ENCODE assay signal across 1 cellular context in the genomic region with DNA sequence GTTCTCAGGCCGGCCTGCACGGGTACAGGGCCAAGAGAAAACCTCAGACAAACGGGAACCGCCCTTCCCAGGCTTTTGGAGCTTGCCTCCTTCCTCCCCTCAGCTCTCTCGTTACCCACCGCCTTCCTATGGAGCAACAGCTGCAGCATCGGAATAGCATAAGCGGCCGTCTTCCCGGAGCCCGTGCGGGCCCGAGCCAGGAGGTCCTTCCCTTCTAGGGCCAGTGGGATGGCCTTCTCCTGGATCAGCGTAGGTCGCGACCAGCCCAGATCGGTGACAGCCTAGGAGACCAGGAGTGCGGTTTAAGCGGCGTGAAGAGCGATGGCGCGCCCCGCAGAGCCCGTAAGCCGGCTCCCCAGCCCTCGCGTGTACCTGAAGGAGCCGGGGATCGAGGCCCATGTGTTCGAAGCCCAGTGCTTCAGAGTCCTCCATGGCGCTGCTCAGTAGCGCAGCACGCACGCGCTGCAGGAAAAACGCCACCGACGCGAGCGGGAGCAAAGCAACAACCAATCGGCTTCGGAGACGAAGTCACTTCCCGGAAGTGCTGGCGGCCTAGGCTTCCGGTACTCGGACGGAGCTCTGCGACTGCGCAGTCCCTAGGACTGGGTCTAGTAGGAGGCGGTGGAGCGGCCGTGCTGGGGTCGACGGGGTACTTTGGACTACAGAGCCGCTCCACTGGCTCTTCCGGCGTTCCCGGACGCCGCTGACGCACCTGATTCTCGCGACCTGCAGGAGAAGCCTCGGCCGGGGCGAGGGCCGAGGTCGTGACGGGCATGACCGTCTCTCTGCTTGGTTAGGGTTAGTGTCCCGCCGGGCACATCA.
TF ChIP-seq lines count a peak whose summit lies in the region.

A gene with protein sequence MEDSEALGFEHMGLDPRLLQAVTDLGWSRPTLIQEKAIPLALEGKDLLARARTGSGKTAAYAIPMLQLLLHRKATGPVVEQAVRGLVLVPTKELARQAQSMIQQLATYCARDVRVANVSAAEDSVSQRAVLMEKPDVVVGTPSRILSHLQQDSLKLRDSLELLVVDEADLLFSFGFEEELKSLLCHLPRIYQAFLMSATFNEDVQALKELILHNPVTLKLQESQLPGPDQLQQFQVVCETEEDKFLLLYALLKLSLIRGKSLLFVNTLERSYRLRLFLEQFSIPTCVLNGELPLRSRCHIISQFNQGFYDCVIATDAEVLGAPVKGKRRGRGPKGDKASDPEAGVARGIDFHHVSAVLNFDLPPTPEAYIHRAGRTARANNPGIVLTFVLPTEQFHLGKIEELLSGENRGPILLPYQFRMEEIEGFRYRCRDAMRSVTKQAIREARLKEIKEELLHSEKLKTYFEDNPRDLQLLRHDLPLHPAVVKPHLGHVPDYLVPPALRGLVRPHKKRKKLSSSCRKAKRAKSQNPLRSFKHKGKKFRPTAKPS (minus strand): TSS at position 445 of the 822 bp plus-strand sequence. CDS start 13 bp downstream, at position 432.

TF ChIP-seq in K562, 482 proteins besides CTCF, POLR2A, EP300 and RAD21 (continued from another document and continues in another):
- TF ChIP-seq, protein P1, sequence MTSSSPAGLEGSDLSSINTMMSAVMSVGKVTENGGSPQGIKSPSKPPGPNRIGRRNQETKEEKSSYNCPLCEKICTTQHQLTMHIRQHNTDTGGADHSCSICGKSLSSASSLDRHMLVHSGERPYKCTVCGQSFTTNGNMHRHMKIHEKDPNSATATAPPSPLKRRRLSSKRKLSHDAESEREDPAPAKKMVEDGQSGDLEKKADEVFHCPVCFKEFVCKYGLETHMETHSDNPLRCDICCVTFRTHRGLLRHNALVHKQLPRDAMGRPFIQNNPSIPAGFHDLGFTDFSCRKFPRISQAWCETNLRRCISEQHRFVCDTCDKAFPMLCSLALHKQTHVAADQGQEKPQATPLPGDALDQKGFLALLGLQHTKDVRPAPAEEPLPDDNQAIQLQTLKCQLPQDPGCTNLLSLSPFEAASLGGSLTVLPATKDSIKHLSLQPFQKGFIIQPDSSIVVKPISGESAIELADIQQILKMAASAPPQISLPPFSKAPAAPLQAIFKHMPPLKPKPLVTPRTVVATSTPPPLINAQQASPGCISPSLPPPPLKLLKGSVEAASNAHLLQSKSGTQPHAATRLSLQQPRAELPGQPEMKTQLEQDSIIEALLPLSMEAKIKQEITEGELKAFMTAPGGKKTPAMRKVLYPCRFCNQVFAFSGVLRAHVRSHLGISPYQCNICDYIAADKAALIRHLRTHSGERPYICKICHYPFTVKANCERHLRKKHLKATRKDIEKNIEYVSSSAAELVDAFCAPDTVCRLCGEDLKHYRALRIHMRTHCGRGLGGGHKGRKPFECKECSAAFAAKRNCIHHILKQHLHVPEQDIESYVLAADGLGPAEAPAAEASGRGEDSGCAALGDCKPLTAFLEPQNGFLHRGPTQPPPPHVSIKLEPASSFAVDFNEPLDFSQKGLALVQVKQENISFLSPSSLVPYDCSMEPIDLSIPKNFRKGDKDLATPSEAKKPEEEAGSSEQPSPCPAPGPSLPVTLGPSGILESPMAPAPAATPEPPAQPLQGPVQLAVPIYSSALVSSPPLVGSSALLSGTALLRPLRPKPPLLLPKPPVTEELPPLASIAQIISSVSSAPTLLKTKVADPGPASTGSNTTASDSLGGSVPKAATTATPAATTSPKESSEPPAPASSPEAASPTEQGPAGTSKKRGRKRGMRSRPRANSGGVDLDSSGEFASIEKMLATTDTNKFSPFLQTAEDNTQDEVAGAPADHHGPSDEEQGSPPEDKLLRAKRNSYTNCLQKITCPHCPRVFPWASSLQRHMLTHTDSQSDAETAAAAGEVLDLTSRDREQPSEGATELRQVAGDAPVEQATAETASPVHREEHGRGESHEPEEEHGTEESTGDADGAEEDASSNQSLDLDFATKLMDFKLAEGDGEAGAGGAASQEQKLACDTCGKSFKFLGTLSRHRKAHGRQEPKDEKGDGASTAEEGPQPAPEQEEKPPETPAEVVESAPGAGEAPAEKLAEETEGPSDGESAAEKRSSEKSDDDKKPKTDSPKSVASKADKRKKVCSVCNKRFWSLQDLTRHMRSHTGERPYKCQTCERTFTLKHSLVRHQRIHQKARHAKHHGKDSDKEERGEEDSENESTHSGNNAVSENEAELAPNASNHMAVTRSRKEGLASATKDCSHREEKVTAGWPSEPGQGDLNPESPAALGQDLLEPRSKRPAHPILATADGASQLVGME (CRISPR knock-in tag; IDR thresholded peaks at IDR 0.05): 0 out of 2 replicates have a peak, but pooled peaks have one; percentile 13
- TF ChIP-seq, protein P2, sequence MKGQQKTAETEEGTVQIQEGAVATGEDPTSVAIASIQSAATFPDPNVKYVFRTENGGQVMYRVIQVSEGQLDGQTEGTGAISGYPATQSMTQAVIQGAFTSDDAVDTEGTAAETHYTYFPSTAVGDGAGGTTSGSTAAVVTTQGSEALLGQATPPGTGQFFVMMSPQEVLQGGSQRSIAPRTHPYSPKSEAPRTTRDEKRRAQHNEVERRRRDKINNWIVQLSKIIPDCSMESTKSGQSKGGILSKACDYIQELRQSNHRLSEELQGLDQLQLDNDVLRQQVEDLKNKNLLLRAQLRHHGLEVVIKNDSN (CRISPR knock-in tag; IDR thresholded peaks at IDR 0.05): peak; percentile 46; the same call in 1 of the 2 replicates
- TF ChIP-seq, protein P3, sequence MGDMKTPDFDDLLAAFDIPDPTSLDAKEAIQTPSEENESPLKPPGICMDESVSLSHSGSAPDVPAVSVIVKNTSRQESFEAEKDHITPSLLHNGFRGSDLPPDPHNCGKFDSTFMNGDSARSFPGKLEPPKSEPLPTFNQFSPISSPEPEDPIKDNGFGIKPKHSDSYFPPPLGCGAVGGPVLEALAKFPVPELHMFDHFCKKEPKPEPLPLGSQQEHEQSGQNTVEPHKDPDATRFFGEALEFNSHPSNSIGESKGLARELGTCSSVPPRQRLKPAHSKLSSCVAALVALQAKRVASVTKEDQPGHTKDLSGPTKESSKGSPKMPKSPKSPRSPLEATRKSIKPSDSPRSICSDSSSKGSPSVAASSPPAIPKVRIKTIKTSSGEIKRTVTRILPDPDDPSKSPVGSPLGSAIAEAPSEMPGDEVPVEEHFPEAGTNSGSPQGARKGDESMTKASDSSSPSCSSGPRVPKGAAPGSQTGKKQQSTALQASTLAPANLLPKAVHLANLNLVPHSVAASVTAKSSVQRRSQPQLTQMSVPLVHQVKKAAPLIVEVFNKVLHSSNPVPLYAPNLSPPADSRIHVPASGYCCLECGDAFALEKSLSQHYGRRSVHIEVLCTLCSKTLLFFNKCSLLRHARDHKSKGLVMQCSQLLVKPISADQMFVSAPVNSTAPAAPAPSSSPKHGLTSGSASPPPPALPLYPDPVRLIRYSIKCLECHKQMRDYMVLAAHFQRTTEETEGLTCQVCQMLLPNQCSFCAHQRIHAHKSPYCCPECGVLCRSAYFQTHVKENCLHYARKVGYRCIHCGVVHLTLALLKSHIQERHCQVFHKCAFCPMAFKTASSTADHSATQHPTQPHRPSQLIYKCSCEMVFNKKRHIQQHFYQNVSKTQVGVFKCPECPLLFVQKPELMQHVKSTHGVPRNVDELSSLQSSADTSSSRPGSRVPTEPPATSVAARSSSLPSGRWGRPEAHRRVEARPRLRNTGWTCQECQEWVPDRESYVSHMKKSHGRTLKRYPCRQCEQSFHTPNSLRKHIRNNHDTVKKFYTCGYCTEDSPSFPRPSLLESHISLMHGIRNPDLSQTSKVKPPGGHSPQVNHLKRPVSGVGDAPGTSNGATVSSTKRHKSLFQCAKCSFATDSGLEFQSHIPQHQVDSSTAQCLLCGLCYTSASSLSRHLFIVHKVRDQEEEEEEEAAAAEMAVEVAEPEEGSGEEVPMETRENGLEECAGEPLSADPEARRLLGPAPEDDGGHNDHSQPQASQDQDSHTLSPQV (IDR thresholded peaks at IDR 0.05): peak; percentile 85; the same call in 1 of the 2 replicates
- TF ChIP-seq KLF13 (tag; IDR thresholded peaks at IDR 0.05; ENCODE audit: borderline replicate concordance, low read depth) (peak; percentile 13; the same call in 1 of the 2 replicates), GATA2 (CRISPR knock-in tag; IDR thresholded peaks at IDR 0.05) (no peak), TEAD1 (CRISPR knock-in tag; IDR thresholded peaks at IDR 0.05) (peak in 1 of 2 experiments; percentile 84; a peak in 1 of 4 replicates), RAD51 (IDR thresholded peaks at IDR 0.05; ENCODE audit: borderline replicate concordance, low read depth) (no peak), HDAC2 (IDR thresholded peaks at IDR 0.05) (peak; percentile 61; the same call in 1 of the 2 replicates), TFAM (CRISPR knock-in tag; conservative IDR thresholded peaks at IDR 0.05) (no peak), EHMT2 (IDR thresholded peaks at IDR 0.05) (peak; percentile 82; the same call in 1 of the 2 replicates), CHD1 (IDR thresholded peaks at IDR 0.05; ENCODE audit: low read length) (peak; percentile 35), RHOXF2B (CRISPR knock-in tag; conservative IDR thresholded peaks at IDR 0.05) (no peak), SIX5 (IDR thresholded peaks at IDR 0.05; ENCODE audit: borderline replicate concordance in 1 of 2, insufficient read depth in 1 of 2, low read depth in 1 of 2, low read length in 2 of 2) (no peak), ESRRA (IDR thresholded peaks at IDR 0.05; ENCODE audit: borderline replicate concordance, low read depth) (peak; percentile 37; the same call in 1 of the 2 replicates), L3MBTL2 (IDR thresholded peaks at IDR 0.05) (peak; percentile 99), HDAC1 (IDR thresholded peaks at IDR 0.05) (peak in 1 of 2 experiments; percentile 91; a peak in 2 of 4 replicates), NR2C1 (IDR thresholded peaks at IDR 0.05) (no peak), NR2C1 (tag; IDR thresholded peaks at IDR 0.05) (0 out of 2 replicates have a peak, but pooled peaks have one; percentile 36), FOXP1 (CRISPR knock-in tag; IDR thresholded peaks at IDR 0.05) (peak; percentile 79; the same call in 1 of the 2 replicates), MAZ (CRISPR knock-in tag; conservative IDR thresholded peaks at IDR 0.05 in 1 of 2, IDR thresholded peaks at IDR 0.05 in 1 of 2) (peak in 1 of 2 experiments; percentile 68; a peak in 3 of 4 replicates), ZBTB7A (IDR thresholded peaks at IDR 0.05; ENCODE audit: borderline replicate concordance, control insufficient read depth, low read depth, low read length) (peak; percentile 57; the same call in 1 of the 2 replicates)
- TF ChIP-seq, protein P4, sequence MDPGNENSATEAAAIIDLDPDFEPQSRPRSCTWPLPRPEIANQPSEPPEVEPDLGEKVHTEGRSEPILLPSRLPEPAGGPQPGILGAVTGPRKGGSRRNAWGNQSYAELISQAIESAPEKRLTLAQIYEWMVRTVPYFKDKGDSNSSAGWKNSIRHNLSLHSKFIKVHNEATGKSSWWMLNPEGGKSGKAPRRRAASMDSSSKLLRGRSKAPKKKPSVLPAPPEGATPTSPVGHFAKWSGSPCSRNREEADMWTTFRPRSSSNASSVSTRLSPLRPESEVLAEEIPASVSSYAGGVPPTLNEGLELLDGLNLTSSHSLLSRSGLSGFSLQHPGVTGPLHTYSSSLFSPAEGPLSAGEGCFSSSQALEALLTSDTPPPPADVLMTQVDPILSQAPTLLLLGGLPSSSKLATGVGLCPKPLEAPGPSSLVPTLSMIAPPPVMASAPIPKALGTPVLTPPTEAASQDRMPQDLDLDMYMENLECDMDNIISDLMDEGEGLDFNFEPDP (CRISPR knock-in tag; IDR thresholded peaks at IDR 0.05): no peak
- TF ChIP-seq, protein P5, sequence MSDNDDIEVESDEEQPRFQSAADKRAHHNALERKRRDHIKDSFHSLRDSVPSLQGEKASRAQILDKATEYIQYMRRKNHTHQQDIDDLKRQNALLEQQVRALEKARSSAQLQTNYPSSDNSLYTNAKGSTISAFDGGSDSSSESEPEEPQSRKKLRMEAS (CRISPR knock-in tag; IDR thresholded peaks at IDR 0.05): peak; percentile 97
- TF ChIP-seq, protein P6, sequence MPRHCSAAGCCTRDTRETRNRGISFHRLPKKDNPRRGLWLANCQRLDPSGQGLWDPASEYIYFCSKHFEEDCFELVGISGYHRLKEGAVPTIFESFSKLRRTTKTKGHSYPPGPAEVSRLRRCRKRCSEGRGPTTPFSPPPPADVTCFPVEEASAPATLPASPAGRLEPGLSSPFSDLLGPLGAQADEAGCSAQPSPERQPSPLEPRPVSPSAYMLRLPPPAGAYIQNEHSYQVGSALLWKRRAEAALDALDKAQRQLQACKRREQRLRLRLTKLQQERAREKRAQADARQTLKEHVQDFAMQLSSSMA (CRISPR knock-in tag; IDR thresholded peaks at IDR 0.05): no peak
- TF ChIP-seq, protein P7, sequence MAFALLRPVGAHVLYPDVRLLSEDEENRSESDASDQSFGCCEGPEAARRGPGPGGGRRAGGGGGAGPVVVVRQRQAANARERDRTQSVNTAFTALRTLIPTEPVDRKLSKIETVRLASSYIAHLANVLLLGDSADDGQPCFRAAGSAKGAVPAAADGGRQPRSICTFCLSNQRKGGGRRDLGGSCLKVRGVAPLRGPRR (CRISPR knock-in tag; IDR thresholded peaks at IDR 0.05): no peak
- TF ChIP-seq, protein P8, sequence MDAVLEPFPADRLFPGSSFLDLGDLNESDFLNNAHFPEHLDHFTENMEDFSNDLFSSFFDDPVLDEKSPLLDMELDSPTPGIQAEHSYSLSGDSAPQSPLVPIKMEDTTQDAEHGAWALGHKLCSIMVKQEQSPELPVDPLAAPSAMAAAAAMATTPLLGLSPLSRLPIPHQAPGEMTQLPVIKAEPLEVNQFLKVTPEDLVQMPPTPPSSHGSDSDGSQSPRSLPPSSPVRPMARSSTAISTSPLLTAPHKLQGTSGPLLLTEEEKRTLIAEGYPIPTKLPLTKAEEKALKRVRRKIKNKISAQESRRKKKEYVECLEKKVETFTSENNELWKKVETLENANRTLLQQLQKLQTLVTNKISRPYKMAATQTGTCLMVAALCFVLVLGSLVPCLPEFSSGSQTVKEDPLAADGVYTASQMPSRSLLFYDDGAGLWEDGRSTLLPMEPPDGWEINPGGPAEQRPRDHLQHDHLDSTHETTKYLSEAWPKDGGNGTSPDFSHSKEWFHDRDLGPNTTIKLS (IDR thresholded peaks at IDR 0.05; ENCODE audit: borderline replicate concordance, low read depth): peak; percentile 71; the same call in 1 of the 2 replicates
- TF ChIP-seq, protein P9, sequence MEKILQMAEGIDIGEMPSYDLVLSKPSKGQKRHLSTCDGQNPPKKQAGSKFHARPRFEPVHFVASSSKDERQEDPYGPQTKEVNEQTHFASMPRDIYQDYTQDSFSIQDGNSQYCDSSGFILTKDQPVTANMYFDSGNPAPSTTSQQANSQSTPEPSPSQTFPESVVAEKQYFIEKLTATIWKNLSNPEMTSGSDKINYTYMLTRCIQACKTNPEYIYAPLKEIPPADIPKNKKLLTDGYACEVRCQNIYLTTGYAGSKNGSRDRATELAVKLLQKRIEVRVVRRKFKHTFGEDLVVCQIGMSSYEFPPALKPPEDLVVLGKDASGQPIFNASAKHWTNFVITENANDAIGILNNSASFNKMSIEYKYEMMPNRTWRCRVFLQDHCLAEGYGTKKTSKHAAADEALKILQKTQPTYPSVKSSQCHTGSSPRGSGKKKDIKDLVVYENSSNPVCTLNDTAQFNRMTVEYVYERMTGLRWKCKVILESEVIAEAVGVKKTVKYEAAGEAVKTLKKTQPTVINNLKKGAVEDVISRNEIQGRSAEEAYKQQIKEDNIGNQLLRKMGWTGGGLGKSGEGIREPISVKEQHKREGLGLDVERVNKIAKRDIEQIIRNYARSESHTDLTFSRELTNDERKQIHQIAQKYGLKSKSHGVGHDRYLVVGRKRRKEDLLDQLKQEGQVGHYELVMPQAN (IDR thresholded peaks at IDR 0.05; ENCODE audit: borderline replicate concordance): peak; percentile 96
- TF ChIP-seq, protein P10, sequence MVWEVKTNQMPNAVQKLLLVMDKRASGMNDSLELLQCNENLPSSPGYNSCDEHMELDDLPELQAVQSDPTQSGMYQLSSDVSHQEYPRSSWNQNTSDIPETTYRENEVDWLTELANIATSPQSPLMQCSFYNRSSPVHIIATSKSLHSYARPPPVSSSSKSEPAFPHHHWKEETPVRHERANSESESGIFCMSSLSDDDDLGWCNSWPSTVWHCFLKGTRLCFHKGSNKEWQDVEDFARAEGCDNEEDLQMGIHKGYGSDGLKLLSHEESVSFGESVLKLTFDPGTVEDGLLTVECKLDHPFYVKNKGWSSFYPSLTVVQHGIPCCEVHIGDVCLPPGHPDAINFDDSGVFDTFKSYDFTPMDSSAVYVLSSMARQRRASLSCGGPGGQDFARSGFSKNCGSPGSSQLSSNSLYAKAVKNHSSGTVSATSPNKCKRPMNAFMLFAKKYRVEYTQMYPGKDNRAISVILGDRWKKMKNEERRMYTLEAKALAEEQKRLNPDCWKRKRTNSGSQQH (CRISPR knock-in tag; IDR thresholded peaks at IDR 0.05): no peak
